18 cellular contexts compared by ENCODE assay signal in the genomic region with DNA sequence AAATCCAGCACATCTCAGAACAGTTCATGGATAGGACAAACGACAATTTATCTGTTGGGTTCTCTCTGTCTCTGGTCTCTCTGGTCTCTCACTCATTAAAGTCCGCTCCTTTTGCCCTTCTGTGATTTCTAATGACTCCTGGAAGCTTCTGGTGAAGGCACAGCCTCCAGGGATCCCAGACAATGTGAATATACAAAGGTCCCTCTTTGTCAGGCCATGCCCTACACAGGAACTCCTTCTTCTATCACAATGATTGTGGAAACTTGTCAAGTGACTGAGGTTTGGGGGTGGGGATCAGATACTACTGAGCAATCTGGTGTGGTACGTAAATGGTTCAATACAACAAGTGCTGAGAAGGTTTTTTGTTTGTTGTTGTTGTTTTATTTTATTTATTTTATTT. TPM values are rescaled to one million over a fixed set of nuclear protein-coding genes. Genes with fewer than 3 reads are reported as not detected.
DNase-seq lines count a peak whose midpoint lies in the region; ATAC-seq lines count a peak whose summit lies in the region.
"Had no signal": no experiment of that assay in that cellular context is flagged by ENCODE, and none has a peak within 500 bp of the region (broad histone marks: within the 10 kb centered on the region; RNA-seq: fewer than 3 reads in every experiment).

No MANE protein-coding gene starts in this region.

- H3K4me1 ChIP-seq in mesodermal cell (ENCODE audit: control insufficient read depth, insufficient read depth, low read length, poor library complexity, severe bottlenecking) (peaks cover 31% of the 10 kb centered on the region), right cardiac atrium (ENCODE audit: control insufficient read depth, insufficient read depth, low read length) (no peaks in the 10 kb centered on the region)

- H3K36me3 ChIP-seq in mesodermal cell (ENCODE audit: control insufficient read depth, insufficient read depth, low read length), result no peaks in the 10 kb centered on the region

- H3K9me3 Mint-ChIP-seq in activated naive CD8-positive, alpha-beta T cell (ENCODE audit: low read depth), result no peaks in the 10 kb centered on the region
- H3K9me3 Mint-ChIP-seq in activated naive CD8-positive, alpha-beta T cell treated with anti-CD3 and anti-CD28 coated beads for 36 hours, result peaks cover 1% of the 10 kb centered on the region
- peaks cover 7% of the 10 kb centered on the region for H3K9me3 Mint-ChIP-seq in activated naive CD8-positive, alpha-beta T cell treated with anti-CD3 and anti-CD28 coated beads, Interleukin-2, amount 50 U/mL, for 24 hours
- H3K9me3 Mint-ChIP-seq: HFFc6 had no signal

- H3K4me3 ChIP-seq in mesodermal cell (ENCODE audit: extremely low read depth, insufficient read depth, low read length, poor library complexity, severe bottlenecking), result no peak overlapping the region
- no peak overlapping the region for H3K4me3 ChIP-seq in right cardiac atrium (ENCODE audit: low read length)
- H3K4me3 ChIP-seq: A549 had no signal

- no peak overlapping the region for H3K4me3 Mint-ChIP-seq in activated naive CD8-positive, alpha-beta T cell
- no peak overlapping the region for H3K4me3 Mint-ChIP-seq in activated naive CD8-positive, alpha-beta T cell treated with anti-CD3 and anti-CD28 coated beads for 36 hours
- H3K4me3 Mint-ChIP-seq in activated naive CD8-positive, alpha-beta T cell treated with anti-CD3 and anti-CD28 coated beads, Interleukin-2, amount 50 U/mL, for 24 hours, result no peak overlapping the region
- H3K4me3 Mint-ChIP-seq: HFFc6 had no signal

- H3K9me3 ChIP-seq in mesodermal cell (ENCODE audit: control insufficient read depth, low read length) (no peaks in the 10 kb centered on the region), right cardiac atrium (ENCODE audit: control insufficient read depth, low read length) (no peaks in the 10 kb centered on the region)
- H3K9me3 ChIP-seq: A549 had no signal

- H3K4me1 Mint-ChIP-seq in activated naive CD8-positive, alpha-beta T cell (ENCODE audit: low read depth), result peaks cover 47% of the 10 kb centered on the region
- H3K4me1 Mint-ChIP-seq in activated naive CD8-positive, alpha-beta T cell treated with anti-CD3 and anti-CD28 coated beads for 36 hours, result peaks cover 34% of the 10 kb centered on the region
- peaks cover 48% of the 10 kb centered on the region for H3K4me1 Mint-ChIP-seq in activated naive CD8-positive, alpha-beta T cell treated with anti-CD3 and anti-CD28 coated beads, Interleukin-2, amount 50 U/mL, for 24 hours

- intact Hi-C loops in right cardiac atrium (cut with DNase I), result no loop called here

- peak overlapping the region; percentile 41 for H3K27ac ChIP-seq in mesodermal cell (ENCODE audit: low read depth, low read length, severe bottlenecking)
- H3K27ac ChIP-seq in right cardiac atrium (ENCODE audit: low read length), result no peak overlapping the region
- H3K27ac ChIP-seq: A549, RWPE1 had no signal

- H3K27me3 Mint-ChIP-seq in activated naive CD8-positive, alpha-beta T cell, result no peaks in the 10 kb centered on the region
- H3K27me3 Mint-ChIP-seq in activated naive CD8-positive, alpha-beta T cell treated with anti-CD3 and anti-CD28 coated beads for 36 hours, result no peaks in the 10 kb centered on the region
- no peaks in the 10 kb centered on the region for H3K27me3 Mint-ChIP-seq in activated naive CD8-positive, alpha-beta T cell treated with anti-CD3 and anti-CD28 coated beads, Interleukin-2, amount 50 U/mL, for 24 hours

- DNase-seq in activated naive CD8-positive, alpha-beta T cell treated with anti-CD3 and anti-CD28 coated beads for 36 hours, result no peak
- no peak for DNase-seq in activated naive CD8-positive, alpha-beta T cell treated with anti-CD3 and anti-CD28 coated beads, Interleukin-2, amount 50 U/mL, for 24 hours
- DNase-seq in right cardiac atrium, result no peak
- DNase-seq: C1 segment of cervical spinal cord, Calu3, DMS53, HFFc6, KG1, NCI-H1436, NCI-H2029 treated with DMSO at 0.1 percent for 48 hours, NCI-H2171 treated with DMSO at 0.1 percent for 48 hours, NCI-H446 treated with DMSO at 0.1 percent for 48 hours had no signal

- ATAC-seq in activated naive CD8-positive, alpha-beta T cell treated with anti-CD3 and anti-CD28 coated beads, Interleukin-2, amount 50 U/mL, for 24 hours, result no peak
- ATAC-seq in activated CD4-positive, CD25-positive, alpha-beta regulatory T cell treated with anti-CD3 and anti-CD28 coated beads, Interleukin-2, amount 50 U/mL, for 24 hours, result no peak
- no peak for ATAC-seq in HG02938 (IDR thresholded peaks at IDR 0.05; ENCODE audit: unreplicated experiment)
- no peak for ATAC-seq in right cardiac atrium
- ATAC-seq: A549 had no signal

- H3K36me3 Mint-ChIP-seq in activated naive CD8-positive, alpha-beta T cell, result no peaks in the 10 kb centered on the region
- H3K36me3 Mint-ChIP-seq in activated naive CD8-positive, alpha-beta T cell treated with anti-CD3 and anti-CD28 coated beads for 36 hours, result peaks cover 4% of the 10 kb centered on the region
- H3K36me3 Mint-ChIP-seq in activated naive CD8-positive, alpha-beta T cell treated with anti-CD3 and anti-CD28 coated beads, Interleukin-2, amount 50 U/mL, for 24 hours (ENCODE audit: low read depth), result no peaks in the 10 kb centered on the region

- H3K27me3 ChIP-seq in right cardiac atrium (ENCODE audit: control insufficient read depth, insufficient read depth), result no peaks in the 10 kb centered on the region

- H3K27ac Mint-ChIP-seq in activated naive CD8-positive, alpha-beta T cell, result peak overlapping the region; percentile 19
- no peak overlapping the region for H3K27ac Mint-ChIP-seq in activated naive CD8-positive, alpha-beta T cell treated with anti-CD3 and anti-CD28 coated beads for 36 hours
- peak overlapping the region; percentile 28 for H3K27ac Mint-ChIP-seq in activated naive CD8-positive, alpha-beta T cell treated with anti-CD3 and anti-CD28 coated beads, Interleukin-2, amount 50 U/mL, for 24 hours
- H3K27ac Mint-ChIP-seq: HFFc6 had no signal

- 88 to 100% methylated on average over 2 of the region's 3 CpGs for WGBS in mesodermal cell (ENCODE audit: insufficient coverage in 2 of 2), 2 experiments
- 92% methylated on average over 3 of the region's 3 CpGs for WGBS in right cardiac atrium

RNA-seq across cellular contexts. Expression of a gene that starts 42.7 kb away (rescaled TPM):
- 10 to 100 TPM; 30.1 to 31.7 TPM for total RNA-seq in activated naive CD8-positive, alpha-beta T cell treated with anti-CD3 and anti-CD28 coated beads for 36 hours
- polyA plus RNA-seq in mesodermal cell (2013, experiment 1 of 2), result 58.7 TPM
- 57.4 TPM for polyA plus RNA-seq in mesodermal cell (2013, experiment 2 of 2)
- total RNA-seq in right cardiac atrium, result 10 to 100 TPM; 18.4 to 30.4 (median 23.1) TPM
- polyA plus RNA-seq in right cardiac atrium, result 10.3 TPM

RNA-seq across cellular contexts. Expression of a gene that starts 46.5 kb away (rescaled TPM):
- under 1 TPM; 0.26 to 0.52 TPM for total RNA-seq in activated naive CD8-positive, alpha-beta T cell treated with anti-CD3 and anti-CD28 coated beads for 36 hours
- 0.41 TPM for polyA plus RNA-seq in mesodermal cell (2013, experiment 1 of 2)
- polyA plus RNA-seq in mesodermal cell (2013, experiment 2 of 2), result 0.81 TPM
- under 1 TPM; 0.14 to 0.42 (median 0.29) TPM for total RNA-seq in right cardiac atrium
- 0.16 TPM for polyA plus RNA-seq in right cardiac atrium
